Comparison of ENCODE assay signal across 19 cellular contexts in the genomic region with DNA sequence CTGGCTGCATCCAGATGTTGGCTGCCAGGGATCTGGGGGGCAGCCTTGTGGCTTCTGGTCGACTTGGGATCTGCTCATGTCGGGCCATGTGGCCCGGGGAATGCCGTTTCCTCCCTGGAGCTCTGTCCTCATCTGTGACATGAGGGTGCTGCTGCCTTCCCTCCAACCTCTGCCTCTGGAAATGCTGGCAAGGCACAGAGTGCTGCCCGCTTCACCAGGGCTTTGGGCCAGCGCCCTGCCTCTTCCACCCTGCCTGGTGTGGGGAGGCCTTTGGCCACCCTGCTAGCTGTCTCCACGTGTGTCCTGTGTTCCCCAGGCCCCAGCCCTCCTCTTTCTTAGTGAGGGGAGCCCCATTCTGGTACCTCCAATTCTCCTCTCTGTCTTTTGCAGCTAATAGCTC. TPM values are rescaled to one million over a fixed set of nuclear protein-coding genes. Genes with fewer than 3 reads are reported as not detected.
"Had no signal": no experiment of that assay in that cellular context is flagged by ENCODE, and none has a peak within 500 bp of the region (broad histone marks: within the 10 kb centered on the region; RNA-seq: fewer than 3 reads in every experiment).

No MANE protein-coding gene starts in this region.

- H3K27me3 ChIP-seq: cardiac muscle cell, gastrocnemius medialis, right lobe of liver, upper lobe of left lung had no signal

- H3K9me3 Mint-ChIP-seq: activated CD4-positive, alpha-beta T cell treated with anti-CD3 and anti-CD28 coated beads, Interleukin-2, amount 10 ng/mL, durations not matched to agents 7 days and 5 days; activated naive CD8-positive, alpha-beta T cell treated with anti-CD3 and anti-CD28 coated beads, Interleukin-2, amount 50 U/mL, for 24 hours had no signal

- ATAC-seq: activated naive CD8-positive, alpha-beta T cell treated with anti-CD3 and anti-CD28 coated beads, Interleukin-2, amount 50 U/mL, for 24 hours; gastrocnemius medialis; right lobe of liver had no signal

- H3K9me3 ChIP-seq: gastrocnemius medialis, neutrophil, right lobe of liver, spleen, upper lobe of left lung had no signal

- H3K27ac Mint-ChIP-seq: activated CD4-positive, alpha-beta T cell treated with anti-CD3 and anti-CD28 coated beads, Interleukin-2, amount 10 ng/mL, durations not matched to agents 7 days and 5 days; activated naive CD8-positive, alpha-beta T cell treated with anti-CD3 and anti-CD28 coated beads, Interleukin-2, amount 50 U/mL, for 24 hours had no signal

- H3K27ac ChIP-seq: gastrocnemius medialis, neutrophil, right lobe of liver, spleen, upper lobe of left lung had no signal

- DNase-seq: activated CD4-positive, alpha-beta T cell treated with anti-CD3 and anti-CD28 coated beads, Interleukin-2, amount 10 ng/mL, durations not matched to agents 7 days and 5 days; activated CD4-positive, CD25-positive, alpha-beta regulatory T cell; activated CD8-positive, alpha-beta memory T cell treated with anti-CD3 and anti-CD28 coated beads for 24 hours; activated naive CD4-positive, alpha-beta T cell treated with Interleukin-2 at 50 U/mL for 16 hours; activated naive CD8-positive, alpha-beta T cell treated with anti-CD3 and anti-CD28 coated beads, Interleukin-2, amount 50 U/mL, for 24 hours; effector memory CD4-positive, alpha-beta T cell; gastrocnemius medialis; hippocampal formation; kidney glomerular epithelial cell; right lobe of liver; spleen; stimulated activated CD4-positive, alpha-beta T cell treated with anti-CD3 and anti-CD28 coated beads, Interleukin-2, amount 100 ng/mL, for 24 hours; stimulated activated naive CD4-positive, alpha-beta T cell; T-helper 2 cell; upper lobe of left lung had no signal

- H3K4me3 Mint-ChIP-seq: activated CD4-positive, alpha-beta T cell treated with anti-CD3 and anti-CD28 coated beads, Interleukin-2, amount 10 ng/mL, durations not matched to agents 7 days and 5 days; activated naive CD8-positive, alpha-beta T cell treated with anti-CD3 and anti-CD28 coated beads, Interleukin-2, amount 50 U/mL, for 24 hours had no signal

- H3K4me3 ChIP-seq: cardiac muscle cell, gastrocnemius medialis, right lobe of liver, spleen, upper lobe of left lung had no signal

- H3K36me3 ChIP-seq: cardiac muscle cell, gastrocnemius medialis, neutrophil, right lobe of liver, spleen, upper lobe of left lung had no signal

RNA-seq across cellular contexts. Expression of a gene that starts 44.0 kb away (rescaled TPM):
- total RNA-seq: activated CD4-positive, alpha-beta T cell treated with anti-CD3 and anti-CD28 coated beads, Interleukin-2, amount 10 ng/mL, durations not matched to agents 7 days and 5 days; astrocyte; cardiac muscle cell; fibroblast of lung; gastrocnemius medialis; right lobe of liver; spleen; upper lobe of left lung had no signal
